9 cellular contexts compared by ENCODE assay signal in genomic region chr14:90300649-90301048, GRCh38. TPM values are rescaled to one million over a fixed set of nuclear protein-coding genes. Genes with fewer than 3 reads are reported as not detected.
A peak's percentile ranks its signal among the peaks of the same experiment; 100 is the strongest.
DNase-seq lines count a peak whose midpoint lies in the region; ATAC-seq and TF ChIP-seq lines count a peak whose summit lies in the region.
"Had no signal": no experiment of that assay in that cellular context is flagged by ENCODE, and none has a peak within 500 bp of the region (broad histone marks: within the 10 kb centered on the region; RNA-seq: fewer than 3 reads in every experiment).

No MANE protein-coding gene starts in this region.

- no peaks in the 10 kb centered on the region for H3K9me3 ChIP-seq in prostate gland

- TF ChIP-seq POLR2A in prostate gland (IDR thresholded peaks at IDR 0.05): no peak

- ATAC-seq in activated naive CD8-positive, alpha-beta T cell treated with anti-CD3 and anti-CD28 coated beads, Interleukin-2, amount 50 U/mL, for 24 hours: no peak
- peak; percentile 36 to 51 for ATAC-seq in natural killer cell treated with Interleukin-12 subunit alpha and Interleukin-12 subunit beta and Interleukin-15 and Interleukin-18, amount 100 ng/mL, for 72 hours
- ATAC-seq in HG03045 (IDR thresholded peaks at IDR 0.05; ENCODE audit: unreplicated experiment): no peak

- TF ChIP-seq CTCF in Calu3 (IDR thresholded peaks at IDR 0.05; ENCODE audit: unreplicated experiment): no peak
- TF ChIP-seq CTCF in prostate gland (IDR thresholded peaks at IDR 0.05): no peak

- peak overlapping the region; percentile 45 for H3K27ac Mint-ChIP-seq in Calu3 (ENCODE audit: unreplicated experiment)
- peak overlapping the region; percentile 37 for H3K27ac Mint-ChIP-seq in activated naive CD8-positive, alpha-beta T cell treated with anti-CD3 and anti-CD28 coated beads, Interleukin-2, amount 50 U/mL, for 24 hours
- peak overlapping the region; percentile 57 to 86 for H3K27ac Mint-ChIP-seq in natural killer cell treated with Interleukin-12 subunit alpha and Interleukin-12 subunit beta and Interleukin-15 and Interleukin-18, amount 100 ng/mL, for 72 hours

- no peaks in the 10 kb centered on the region for H3K9me3 Mint-ChIP-seq in Calu3 (ENCODE audit: low read depth, unreplicated experiment)
- no peaks in the 10 kb centered on the region for H3K9me3 Mint-ChIP-seq in activated naive CD8-positive, alpha-beta T cell treated with anti-CD3 and anti-CD28 coated beads, Interleukin-2, amount 50 U/mL, for 24 hours
- H3K9me3 Mint-ChIP-seq in natural killer cell treated with Interleukin-12 subunit alpha and Interleukin-12 subunit beta and Interleukin-15 and Interleukin-18, amount 100 ng/mL, for 72 hours: no peaks in the 10 kb centered on the region

- DNase-seq in Calu3 (no peak), NCI-H460 (ENCODE audit: extremely low read depth, low read depth) (peak; percentile 38), LoVo (ENCODE audit: low spot score) (no peak), DMS153 treated with DMSO at 0.1 percent for 48 hours (lab: John Stamatoyannopoulos, UW; ENCODE audit: unreplicated experiment) (no peak), prostate gland (ENCODE audit: low spot score) (no peak)
- no peak for DNase-seq in activated naive CD8-positive, alpha-beta T cell treated with anti-CD3 and anti-CD28 coated beads, Interleukin-2, amount 50 U/mL, for 24 hours
- DNase-seq in natural killer cell treated with Interleukin-12 subunit alpha and Interleukin-12 subunit beta and Interleukin-15 and Interleukin-18, amount 100 ng/mL, for 72 hours (ENCODE audit: low spot score): no peak
- DNase-seq: NCI-H524 had no signal

- peaks cover 20% of the 10 kb centered on the region for H3K36me3 Mint-ChIP-seq in Calu3 (ENCODE audit: insufficient read depth, unreplicated experiment)
- H3K36me3 Mint-ChIP-seq in activated naive CD8-positive, alpha-beta T cell treated with anti-CD3 and anti-CD28 coated beads, Interleukin-2, amount 50 U/mL, for 24 hours (ENCODE audit: low read depth): peaks cover 31% of the 10 kb centered on the region
- peaks cover 32% of the 10 kb centered on the region for H3K36me3 Mint-ChIP-seq in natural killer cell treated with Interleukin-12 subunit alpha and Interleukin-12 subunit beta and Interleukin-15 and Interleukin-18, amount 100 ng/mL, for 72 hours

- no peaks in the 10 kb centered on the region for H3K27me3 Mint-ChIP-seq in Calu3 (ENCODE audit: unreplicated experiment)
- H3K27me3 Mint-ChIP-seq in activated naive CD8-positive, alpha-beta T cell treated with anti-CD3 and anti-CD28 coated beads, Interleukin-2, amount 50 U/mL, for 24 hours: no peaks in the 10 kb centered on the region
- no peaks in the 10 kb centered on the region for H3K27me3 Mint-ChIP-seq in natural killer cell treated with Interleukin-12 subunit alpha and Interleukin-12 subunit beta and Interleukin-15 and Interleukin-18, amount 100 ng/mL, for 72 hours

- CTCF ChIA-PET in Calu3 (lab: Charles Lee): interaction anchor here (0.8 to 1.2 kb wide), 3 partner anchors 37 to 99 kb away, joined by 3 to 11 read pairs (median 8); partner anchors contain the start of gene CALM1

- peaks cover 3 to 6% of the 10 kb centered on the region in 2 donors for H3K36me3 ChIP-seq in prostate gland

- intact Hi-C loops in Calu3 (cut with micrococcal nuclease; ENCODE audit: unreplicated experiment) (loop anchor here (1.0 to 5.0 kb wide), 5 partner anchors 98 to 602 kb away; no protein-coding TSS in a partner anchor), prostate gland (cut with DNase I) (loop anchor here (5.0 to 10.0 kb wide), 3 partner anchors 397 to 514 kb away; partner anchors contain the start of gene TTC7B)

- BruUV-seq in Calu3 (replicated peaks; lab: Mats Ljungman, UMichigan): no TSS peak

- 92% methylated on average over 1 of the region's 1 CpG for WGBS in prostate gland

- no peaks in the 10 kb centered on the region for H3K27me3 ChIP-seq in prostate gland (replicated peaks; ENCODE audit: insufficient read depth)

- no peak overlapping the region for H3K4me3 Mint-ChIP-seq in Calu3 (ENCODE audit: low read depth, unreplicated experiment)
- H3K4me3 Mint-ChIP-seq in activated naive CD8-positive, alpha-beta T cell treated with anti-CD3 and anti-CD28 coated beads, Interleukin-2, amount 50 U/mL, for 24 hours: no peak overlapping the region
- peak overlapping the region; percentile 11 for H3K4me3 Mint-ChIP-seq in natural killer cell treated with Interleukin-12 subunit alpha and Interleukin-12 subunit beta and Interleukin-15 and Interleukin-18, amount 100 ng/mL, for 72 hours

- no peaks in the 10 kb centered on the region for H3K4me1 Mint-ChIP-seq in Calu3 (ENCODE audit: low read depth, unreplicated experiment)
- peaks cover 4% of the 10 kb centered on the region for H3K4me1 Mint-ChIP-seq in activated naive CD8-positive, alpha-beta T cell treated with anti-CD3 and anti-CD28 coated beads, Interleukin-2, amount 50 U/mL, for 24 hours
- peaks cover 12 to 18% of the 10 kb centered on the region in 2 donors for H3K4me1 Mint-ChIP-seq in natural killer cell treated with Interleukin-12 subunit alpha and Interleukin-12 subunit beta and Interleukin-15 and Interleukin-18, amount 100 ng/mL, for 72 hours (ENCODE audit: low read depth in 2 of 2)

- no peak overlapping the region for H3K4me3 ChIP-seq in prostate gland

- H3K4me1 ChIP-seq in prostate gland (replicated peaks): no peaks in the 10 kb centered on the region

- peak overlapping the region in 1 of 2 donors; percentile 43 for H3K27ac ChIP-seq in prostate gland

RNA-seq across cellular contexts. Expression of gene NRDE2, which starts 31.1 kb away (rescaled TPM):
- total RNA-seq in Calu3 (2022): 18.3 and 19.2 TPM in 2 replicates
- 7.3 and 11.4 TPM in 2 replicates for total RNA-seq in NCI-H460 (2014; rRNA removed; shearing (Covaris generic))
- 10.9 and 12.8 TPM in 2 replicates for polyA plus RNA-seq in NCI-H460 (2014; cell fraction: nucleus; rRNA removed)
- 10 to 100 TPM; 20.2 to 49.6 TPM for total RNA-seq in natural killer cell treated with Interleukin-12 subunit alpha and Interleukin-12 subunit beta and Interleukin-15 and Interleukin-18, amount 100 ng/mL, for 72 hours
- total RNA-seq in prostate gland: 10 to 100 TPM; 18.8 to 21.5 TPM

RNA-seq across cellular contexts. Expression of gene PSMC1, which starts 44.3 kb away (rescaled TPM):
- total RNA-seq in Calu3 (2022) (147 and 149 TPM in 2 replicates), prostate gland (10 to 100 TPM; 77.4 to 94.3 TPM)
- 291 TPM in 2 replicates for total RNA-seq in NCI-H460 (2014; rRNA removed; shearing (Covaris generic))
- 151 and 260 TPM in 2 replicates for polyA plus RNA-seq in NCI-H460 (2014; cell fraction: nucleus; rRNA removed)
- 100 to 1,000 TPM; 142 to 145 TPM for total RNA-seq in natural killer cell treated with Interleukin-12 subunit alpha and Interleukin-12 subunit beta and Interleukin-15 and Interleukin-18, amount 100 ng/mL, for 72 hours

Comparison
In these comparisons a context has a peak if more than half of its experiments do, and no peak if none do; other contexts are left out.
1. ATAC-seq: peak in natural killer cell treated with Interleukin-12 subunit alpha and Interleukin-12 subunit beta and Interleukin-15 and Interleukin-18, amount 100 ng/mL, for 72 hours (2 of 2); none in activated naive CD8-positive, alpha-beta T cell treated with anti-CD3 and anti-CD28 coated beads, Interleukin-2, amount 50 U/mL, for 24 hours (single experiment) and HG03045 (single experiment).
2. Peak in every context shown above with its lines, with median percentiles within 50 percentile points of each other: H3K27ac Mint-ChIP-seq.